In the genomic region with DNA sequence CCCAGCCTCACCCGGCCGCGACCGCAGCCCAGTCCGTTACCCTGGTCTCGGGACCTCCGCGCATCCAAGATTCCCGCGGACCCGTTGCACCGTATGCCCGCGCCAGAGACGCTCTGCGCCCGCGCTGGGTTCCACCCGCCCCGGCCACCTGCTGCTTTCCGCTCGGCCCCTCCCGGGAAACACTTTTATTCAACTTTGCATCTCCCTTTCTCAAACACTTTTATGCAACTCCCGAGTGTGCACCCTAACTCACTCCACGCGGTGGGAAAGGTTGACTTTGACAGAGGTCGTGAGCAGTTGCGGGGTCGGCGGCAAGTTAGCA, we compare ENCODE assay signal across 1 cellular context.
A peak's percentile ranks its signal among the peaks of the same experiment; 100 is the strongest.
TF ChIP-seq lines count a peak whose summit lies in the region.

Gene ODAD2, minus strand, starts transcription at position 126 of the 322 bp plus-strand sequence. CDS start 3,937 bp downstream, outside the sequence.

TF ChIP-seq in HepG2, 621 proteins besides CTCF, POLR2A, EP300 and RAD21:
- 0 out of 2 replicates have a peak, but pooled peaks have one; percentile 7 for TF ChIP-seq EED (CRISPR knock-in tag; IDR thresholded peaks at IDR 0.05)
- no peak for TF ChIP-seq ZNF337 (CRISPR knock-in tag; IDR thresholded peaks at IDR 0.05; ENCODE audit: borderline replicate concordance, low read depth)
- TF ChIP-seq ZNF772 (CRISPR knock-in tag; IDR thresholded peaks at IDR 0.05): no peak
- peak; percentile 45; the same call in 1 of the 2 replicates for TF ChIP-seq EZH2 (conservative IDR thresholded peaks at IDR 0.05; ENCODE audit: low read depth, low read length)
- TF ChIP-seq ZNF530 (CRISPR knock-in tag; IDR thresholded peaks at IDR 0.05; ENCODE audit: low read depth): no peak
- no peak for TF ChIP-seq PHF20 (CRISPR knock-in tag; IDR thresholded peaks at IDR 0.05)
- no peak for TF ChIP-seq ZNF768 (CRISPR knock-in tag; IDR thresholded peaks at IDR 0.05)
- no peak for TF ChIP-seq KLF13 (CRISPR knock-in tag; IDR thresholded peaks at IDR 0.05)
- TF ChIP-seq ZNF790 (CRISPR knock-in tag; IDR thresholded peaks at IDR 0.05; ENCODE audit: borderline replicate concordance): no peak
- TF ChIP-seq PLRG1 (conservative IDR thresholded peaks at IDR 0.05): no peak
- TF ChIP-seq KAT7 (CRISPR knock-in tag; IDR thresholded peaks at IDR 0.05; ENCODE audit: borderline replicate concordance): no peak
- no peak for TF ChIP-seq IKZF5 (CRISPR knock-in tag; IDR thresholded peaks at IDR 0.05)
- no peak for TF ChIP-seq ZNF224 (CRISPR knock-in tag; IDR thresholded peaks at IDR 0.05)
- no peak for TF ChIP-seq KDM4B (CRISPR knock-in tag; IDR thresholded peaks at IDR 0.05)
- peak; percentile 21 for TF ChIP-seq HNRNPLL (IDR thresholded peaks at IDR 0.05; ENCODE audit: low read depth, low read length, poor library complexity, severe bottlenecking)
- TF ChIP-seq SPEN (CRISPR knock-in tag; IDR thresholded peaks at IDR 0.05; ENCODE audit: low read depth): 0 out of 2 replicates have a peak, but pooled peaks have one; percentile 4
- no peak for TF ChIP-seq JDP2 (CRISPR knock-in tag; IDR thresholded peaks at IDR 0.05; ENCODE audit: borderline replicate concordance)
- TF ChIP-seq ZNF136 (CRISPR knock-in tag; IDR thresholded peaks at IDR 0.05; ENCODE audit: low read depth): no peak
- TF ChIP-seq AGO2 (optimal IDR thresholded peaks at IDR 0.05; ENCODE audit: low read depth, low read length): no peak
- no peak for TF ChIP-seq HBP1 (CRISPR knock-in tag; IDR thresholded peaks at IDR 0.05; ENCODE audit: low read depth)
